In the genomic region with DNA sequence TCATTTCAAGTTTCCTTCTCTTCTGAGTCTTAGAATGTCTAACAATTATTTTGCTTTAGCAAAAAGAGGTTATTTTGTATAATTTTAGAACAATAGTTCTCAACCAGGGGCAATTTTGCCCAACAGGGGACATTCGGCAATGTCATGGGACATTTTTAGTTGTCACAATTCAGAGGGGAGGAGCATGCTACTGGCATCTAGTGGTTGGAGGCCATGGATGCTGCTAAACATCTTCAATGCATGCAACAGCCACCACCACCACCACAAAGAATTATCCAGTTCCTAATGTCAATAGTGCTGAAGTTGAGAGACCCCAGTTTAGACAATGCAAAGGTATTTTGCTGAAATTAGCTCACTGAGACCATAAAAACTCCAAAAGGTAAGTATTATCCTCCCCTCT, we compare ENCODE assay signal across 28 cellular contexts.
A peak's percentile ranks its signal among the peaks of the same experiment; 100 is the strongest.
DNase-seq lines count a peak whose midpoint lies in the region; TF ChIP-seq lines count a peak whose summit lies in the region.
"Had no signal": no experiment of that assay in that cellular context is flagged by ENCODE, and none has a peak within 500 bp of the region (broad histone marks: within the 10 kb centered on the region; RNA-seq: fewer than 3 reads in every experiment).

No MANE protein-coding gene starts in this region.

- H3K9me2 ChIP-seq in Karpas-422 (replicated peaks; ENCODE audit: insufficient read depth, low read length), result no peaks in the 10 kb centered on the region

- peak; percentile 24; the same call in 1 of the 2 replicates for TF ChIP-seq CTCF in BE2C (IDR thresholded peaks at IDR 0.05; ENCODE audit: low read depth, low read length)
- TF ChIP-seq CTCF in GM12864 (IDR thresholded peaks at IDR 0.05; ENCODE audit: low read depth, low read length, missing control alignments), result peak; percentile 26
- TF ChIP-seq CTCF in coronary artery (IDR thresholded peaks at IDR 0.05), result no peak

- H3K9me3 ChIP-seq in BE2C (no peaks in the 10 kb centered on the region), Karpas-422 (ENCODE audit: low read length) (peaks cover 3% of the 10 kb centered on the region; the same call in 1 of the 2 replicates)

- H3K4me2 ChIP-seq in Karpas-422 (ENCODE audit: low read depth, low read length, poor library complexity, severe bottlenecking), result no peak overlapping the region

- no peaks in the 10 kb centered on the region for H3K79me2 ChIP-seq in Karpas-422 (ENCODE audit: low read length)

- DNase-seq in BE2C (peak; percentile 5), GM12864 (ENCODE audit: low read depth) (no peak), Karpas-422 (peak; percentile 68), RKO (ENCODE audit: low spot score) (peak; percentile 18), coronary artery (ENCODE audit: low spot score) (no peak), mucosa of gallbladder (ENCODE audit: low spot score) (no peak), NK-92 (lab: John Stamatoyannopoulos, UW; ENCODE audit: unreplicated experiment) (no peak)
- no peak for DNase-seq in stimulated activated naive CD4-positive, alpha-beta T cell treated with Interleukin-2 at 50 U/mL for 16 hours (lab: John Stamatoyannopoulos, UW)
- DNase-seq: activated CD4-positive, CD25-positive, alpha-beta regulatory T cell treated with anti-CD3 and anti-CD28 coated beads, Interleukin-2, amount 50 U/mL, for 72 hours; activated T-cell treated with anti-CD3 and anti-CD28 coated beads, Interleukin-2, amount 50 U/mL, for 72 hours; CD4-positive, alpha-beta T cell; central memory CD4-positive, alpha-beta T cell; head of caudate nucleus; KG1; left colon; mesenchymal stem cell; naive B cell; NCI-H1092; NCI-H2029; occipital lobe; spleen; stimulated activated CD4-positive, alpha-beta T cell treated with anti-CD3 and anti-CD28 coated beads, Interleukin-4, amount 100 ng/mL, for 24 hours; stimulated activated naive CD8-positive, alpha-beta T cell treated with anti-CD3 and anti-CD28 coated beads, Interleukin-15, amount 100 ng/mL, for 72 hours; T-helper 9 cell; tibial artery had no signal

- H2AFZ ChIP-seq in Karpas-422 (ENCODE audit: low read length), result no peak overlapping the region

- no peak overlapping the region for H3K4me3 ChIP-seq in BE2C (ENCODE audit: low read depth, low read length)
- no peak overlapping the region for H3K4me3 ChIP-seq in GM12864 (ENCODE audit: low read depth, low read length)
- H3K4me3 ChIP-seq in Karpas-422 (ENCODE audit: low read length), result no peak overlapping the region
- no peak overlapping the region for H3K4me3 ChIP-seq in coronary artery
- H3K4me3 ChIP-seq: ascending aorta, spleen, tibial artery had no signal

- no peak overlapping the region for H3K9ac ChIP-seq in Karpas-422 (ENCODE audit: low read length)

- H3K27ac ChIP-seq in Karpas-422 (ENCODE audit: low read length) (no peak overlapping the region), coronary artery (no peak overlapping the region)
- H3K27ac ChIP-seq: ascending aorta, epithelial cell of prostate, RWPE1, spleen, tibial artery had no signal

- H3K27me3 ChIP-seq in BE2C (no peaks in the 10 kb centered on the region), Karpas-422 (ENCODE audit: low read length) (no peaks in the 10 kb centered on the region)
- H3K27me3 ChIP-seq: ascending aorta, tibial artery had no signal

- H3K36me3 ChIP-seq in BE2C (no peaks in the 10 kb centered on the region), Karpas-422 (ENCODE audit: insufficient read depth, low read length) (no peaks in the 10 kb centered on the region)
- H3K36me3 ChIP-seq: ascending aorta, spleen, tibial artery had no signal

- no peaks in the 10 kb centered on the region for H3K4me1 ChIP-seq in BE2C
- 0 out of 2 replicates have a peak, but pooled peaks cover 3% of the 10 kb centered on the region for H3K4me1 ChIP-seq in Karpas-422 (ENCODE audit: low read length)
- H3K4me1 ChIP-seq: ascending aorta, spleen, tibial artery had no signal

- no peaks in the 10 kb centered on the region for H4K20me1 ChIP-seq in Karpas-422 (ENCODE audit: insufficient read depth, low read depth, low read length)

Comparison
In these comparisons a context has a peak if more than half of its experiments do, and no peak if none do; other contexts are left out.
1. DNase-seq: peak in BE2C (single experiment), Karpas-422 (single experiment) and RKO (single experiment); none in GM12864 (single experiment), coronary artery (single experiment), mucosa of gallbladder (single experiment), stimulated activated naive CD4-positive, alpha-beta T cell treated with Interleukin-2 at 50 U/mL for 16 hours (single experiment) and NK-92 (single experiment).